In the genomic region with DNA sequence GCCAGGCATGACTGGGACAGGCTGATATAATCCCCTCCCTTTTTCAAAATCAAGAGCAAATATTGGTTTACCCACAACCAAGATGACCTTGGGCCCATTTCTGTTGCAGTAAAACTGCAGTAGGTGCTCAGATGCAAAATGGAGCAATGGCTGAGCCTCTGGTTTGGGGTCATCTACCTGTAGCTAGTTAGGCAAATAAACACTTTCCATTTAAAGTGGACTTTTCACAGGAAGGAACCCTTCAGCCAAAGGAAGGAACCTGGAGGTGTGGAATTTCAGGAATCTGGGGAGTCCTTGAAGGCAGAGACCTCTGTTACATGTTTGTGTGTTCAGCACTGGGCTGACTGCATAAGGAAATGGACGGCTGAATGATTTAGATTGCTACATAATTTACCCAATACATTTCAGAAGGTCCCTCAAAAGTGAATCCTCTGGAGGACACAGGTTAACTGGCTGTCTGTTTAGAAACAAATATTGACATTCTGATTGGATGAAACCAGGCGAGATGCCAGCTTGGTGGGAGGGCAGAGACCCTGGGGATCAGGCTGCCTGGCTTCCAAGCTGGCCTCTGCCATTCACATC, we compare ENCODE assay signal across 1 cellular context.
TF ChIP-seq lines count a peak whose summit lies in the region.

No MANE protein-coding gene starts in this region.

TF ChIP-seq in HepG2, 621 proteins besides CTCF, POLR2A, EP300 and RAD21 (continued from another document):
- TF ChIP-seq, protein P1, sequence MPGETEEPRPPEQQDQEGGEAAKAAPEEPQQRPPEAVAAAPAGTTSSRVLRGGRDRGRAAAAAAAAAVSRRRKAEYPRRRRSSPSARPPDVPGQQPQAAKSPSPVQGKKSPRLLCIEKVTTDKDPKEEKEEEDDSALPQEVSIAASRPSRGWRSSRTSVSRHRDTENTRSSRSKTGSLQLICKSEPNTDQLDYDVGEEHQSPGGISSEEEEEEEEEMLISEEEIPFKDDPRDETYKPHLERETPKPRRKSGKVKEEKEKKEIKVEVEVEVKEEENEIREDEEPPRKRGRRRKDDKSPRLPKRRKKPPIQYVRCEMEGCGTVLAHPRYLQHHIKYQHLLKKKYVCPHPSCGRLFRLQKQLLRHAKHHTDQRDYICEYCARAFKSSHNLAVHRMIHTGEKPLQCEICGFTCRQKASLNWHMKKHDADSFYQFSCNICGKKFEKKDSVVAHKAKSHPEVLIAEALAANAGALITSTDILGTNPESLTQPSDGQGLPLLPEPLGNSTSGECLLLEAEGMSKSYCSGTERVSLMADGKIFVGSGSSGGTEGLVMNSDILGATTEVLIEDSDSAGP (CRISPR knock-in tag; IDR thresholded peaks at IDR 0.05; ENCODE audit: borderline replicate concordance), result peak; percentile 42; the same call in 1 of the 2 replicates
- TF ChIP-seq HMG20A (CRISPR knock-in tag; IDR thresholded peaks at IDR 0.05; ENCODE audit: borderline replicate concordance) (peak; percentile 51; the same call in 1 of the 2 replicates), RARA (CRISPR knock-in tag; IDR thresholded peaks at IDR 0.05) (peak; percentile 66), ZFP36L1 (CRISPR knock-in tag; IDR thresholded peaks at IDR 0.05) (no peak), FLYWCH1 (CRISPR knock-in tag; IDR thresholded peaks at IDR 0.05) (no peak), LCORL (IDR thresholded peaks at IDR 0.05) (no peak), LCORL (CRISPR knock-in tag; IDR thresholded peaks at IDR 0.05) (peak; percentile 63), SOX13 (IDR thresholded peaks at IDR 0.05) (no peak), SOX13 (CRISPR knock-in tag; conservative IDR thresholded peaks at IDR 0.05 in 1 of 2, IDR thresholded peaks at IDR 0.05 in 1 of 2) (peak in 1 of 2 experiments; percentile 35; a peak in 2 of 4 replicates), TARDBP (CRISPR knock-in tag; IDR thresholded peaks at IDR 0.05) (0 out of 2 replicates have a peak, but pooled peaks have one; percentile 28), MED13 (CRISPR knock-in tag; IDR thresholded peaks at IDR 0.05) (0 out of 2 replicates have a peak, but pooled peaks have one; percentile 14)
- TF ChIP-seq, protein P2, sequence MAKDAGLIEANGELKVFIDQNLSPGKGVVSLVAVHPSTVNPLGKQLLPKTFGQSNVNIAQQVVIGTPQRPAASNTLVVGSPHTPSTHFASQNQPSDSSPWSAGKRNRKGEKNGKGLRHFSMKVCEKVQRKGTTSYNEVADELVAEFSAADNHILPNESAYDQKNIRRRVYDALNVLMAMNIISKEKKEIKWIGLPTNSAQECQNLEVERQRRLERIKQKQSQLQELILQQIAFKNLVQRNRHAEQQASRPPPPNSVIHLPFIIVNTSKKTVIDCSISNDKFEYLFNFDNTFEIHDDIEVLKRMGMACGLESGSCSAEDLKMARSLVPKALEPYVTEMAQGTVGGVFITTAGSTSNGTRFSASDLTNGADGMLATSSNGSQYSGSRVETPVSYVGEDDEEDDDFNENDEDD (CRISPR knock-in tag; IDR thresholded peaks at IDR 0.05; ENCODE audit: borderline replicate concordance), result peak; percentile 24; the same call in 1 of the 2 replicates
